ENCODE assay signal across 26 cellular contexts in genomic region chr11:134691474-134691873, GRCh38.
"Had no signal": no experiment of that assay in that cellular context is flagged by ENCODE, and none has a peak within 500 bp of the region (broad histone marks: within the 10 kb centered on the region; RNA-seq: fewer than 3 reads in every experiment).

No MANE protein-coding gene starts in this region.

- H3K9ac ChIP-seq: KMS-11 had no signal

- H3K4me3 ChIP-seq: adrenal gland, MG63, SK-N-MC had no signal

- H3K36me3 ChIP-seq: adrenal gland, MG63 had no signal

- ATAC-seq: T-cell had no signal

- H3K4me2 ChIP-seq: KMS-11 had no signal

- H3K27ac ChIP-seq: adrenal gland, KMS-11, SK-N-MC had no signal

- H3K9me3 ChIP-seq: adrenal gland, MG63 had no signal

- FAIRE-seq: TTC549 had no signal

- DNase-seq: activated B cell treated with CpG ODN at 0.5 μM for 24 hours; activated CD4-positive, alpha-beta memory T cell treated with anti-CD3 and anti-CD28 coated beads for 36 hours; activated CD4-positive, alpha-beta T cell treated with anti-CD3 and anti-CD28 coated beads for 1 hour; activated CD4-positive, alpha-beta T cell treated with anti-CD3 and anti-CD28 coated beads, Interleukin-2, amount 10 ng/mL, durations not matched to agents 24 days and 14 days; activated naive CD4-positive, alpha-beta T cell treated with anti-CD3 and anti-CD28 coated beads, Interleukin-2, amount 50 U/mL, for 16 hours; activated naive CD8-positive, alpha-beta T cell treated with anti-CD3 and anti-CD28 coated beads, Interleukin-2, amount 10 ng/mL, durations not matched to agents 7 days and 5 days; activated T-cell treated with anti-CD3 and anti-CD28 coated beads for 4 hours; activated T-cell treated with anti-CD3 and anti-CD28 coated beads, Interleukin-2, amount 50 U/mL, for 48 hours; adrenal gland; anterior cingulate cortex; MG63; MV-4-11; NCI-H1092 treated with DMSO at 0.1 percent for 48 hours; NCI-H1417 treated with DMSO at 0.1 percent for 48 hours; NCI-H1694; NCI-H2029 treated with DMSO at 0.1 percent for 48 hours; NCI-H345; NCI-H510A; NCI-H82; SIG-M5; T-cell; T-helper 2 cell; T1000 had no signal

- H3K4me1 ChIP-seq: adrenal gland had no signal
